Comparison of ENCODE assay signal across 18 cellular contexts in the genomic region with DNA sequence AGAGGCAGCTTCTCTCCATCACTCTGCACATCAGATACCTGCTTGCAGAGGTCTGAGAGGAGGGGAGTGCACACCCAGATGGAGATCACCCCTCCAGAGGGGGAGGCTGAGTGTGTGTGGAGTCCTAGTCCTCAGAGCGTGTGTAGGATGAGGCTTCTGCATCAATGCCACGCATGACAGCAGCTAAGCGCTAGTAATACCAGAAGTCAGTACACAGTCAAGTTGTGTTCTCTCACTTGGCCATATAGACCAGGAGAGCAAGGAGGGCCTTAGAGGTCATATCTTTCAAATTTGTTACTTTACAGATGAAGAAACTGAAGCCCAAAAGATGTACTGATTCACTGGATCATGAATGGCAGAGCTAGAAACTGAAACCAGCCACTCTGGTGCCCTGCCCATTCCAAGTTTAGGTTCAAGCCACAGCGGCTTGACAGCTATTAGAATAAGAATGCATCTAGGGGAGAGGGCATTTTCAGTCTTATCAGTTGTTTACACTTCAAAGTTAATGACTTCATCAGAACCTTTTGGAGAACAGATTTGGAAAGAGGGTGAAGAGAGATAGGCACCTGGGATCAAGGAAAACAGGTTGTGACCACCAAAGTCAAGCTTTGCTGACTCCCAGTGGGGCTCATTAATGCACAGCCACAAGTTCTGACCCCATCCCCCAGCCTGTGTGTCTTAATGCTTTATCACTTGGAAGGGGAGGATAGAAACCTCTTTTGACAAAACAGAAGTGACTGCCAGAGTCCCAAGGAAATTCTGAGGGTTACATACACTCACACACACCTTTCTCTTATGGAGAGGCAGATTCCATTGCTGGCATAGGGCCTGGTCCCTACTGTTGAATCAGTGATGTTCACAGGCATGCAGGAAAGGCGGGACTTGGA.
DNase-seq lines count a peak whose midpoint lies in the region; ATAC-seq and TF ChIP-seq lines count a peak whose summit lies in the region.
"Had no signal": no experiment of that assay in that cellular context is flagged by ENCODE, and none has a peak within 500 bp of the region (broad histone marks: within the 10 kb centered on the region; RNA-seq: fewer than 3 reads in every experiment).

No MANE protein-coding gene starts in this region.

- H3K36me3 Mint-ChIP-seq in stimulated activated effector memory CD8-positive, alpha-beta T cell treated with anti-CD3 and anti-CD28 coated beads, Interleukin-12 subunit alpha, Interleukin-12 subunit beta, amount 100 ng/mL, for 72 hours, result no peaks in the 10 kb centered on the region

- DNase-seq in NCI-H226, result peak; percentile 78
- peak; percentile 29 for DNase-seq in fibroblast of the aortic adventitia (ENCODE audit: low read depth)
- peak in 1 of 2 donors; percentile 33 for DNase-seq in stimulated activated effector memory CD8-positive, alpha-beta T cell treated with anti-CD3 and anti-CD28 coated beads, Interleukin-12 subunit alpha, Interleukin-12 subunit beta, amount 100 ng/mL, for 72 hours (ENCODE audit: low spot score in 2 of 2)
- DNase-seq in aorta, result no peak
- DNase-seq in ascending aorta (ENCODE audit: low spot score in 2 of 2), result no peak
- no peak for DNase-seq in KBM-7
- DNase-seq in hippocampal formation (lab: John Stamatoyannopoulos, UW), result no peak
- DNase-seq: activated naive CD4-positive, alpha-beta T cell treated with anti-CD3 and anti-CD28 coated beads, Interleukin-2, amount 50 U/mL, for 16 hours; activated T-cell treated with anti-CD3 and anti-CD28 coated beads for 4 hours; Calu3; esophagus squamous epithelium; head of caudate nucleus; KG1; NCI-H774; stimulated activated CD4-positive, alpha-beta T cell treated with anti-CD3 and anti-CD28 coated beads, Interleukin-12 subunit alpha, Interleukin-12 subunit beta, amount 100 ng/mL, for 4 hours; tibial artery had no signal

- no peaks in the 10 kb centered on the region for H3K36me3 ChIP-seq in aorta (ENCODE audit: control insufficient read depth in 1 of 2, insufficient read depth in 2 of 2, low read length in 1 of 2)
- H3K36me3 ChIP-seq in ascending aorta, result no peaks in the 10 kb centered on the region
- H3K36me3 ChIP-seq: esophagus squamous epithelium, tibial artery had no signal

- H3K27me3 ChIP-seq in aorta (ENCODE audit: control insufficient read depth in 1 of 2, insufficient read depth in 2 of 2, low read length in 1 of 2) (no peaks in the 10 kb centered on the region), ascending aorta (no peaks in the 10 kb centered on the region)
- H3K27me3 ChIP-seq: esophagus squamous epithelium, tibial artery had no signal

- H3K9me3 Mint-ChIP-seq in stimulated activated effector memory CD8-positive, alpha-beta T cell treated with anti-CD3 and anti-CD28 coated beads, Interleukin-12 subunit alpha, Interleukin-12 subunit beta, amount 100 ng/mL, for 72 hours, result no peaks in the 10 kb centered on the region

- WGBS in aorta, 2 donors, result 95 to 96% methylated on average over 5 of the region's 5 CpGs

- H3K4me3 Mint-ChIP-seq in stimulated activated effector memory CD8-positive, alpha-beta T cell treated with anti-CD3 and anti-CD28 coated beads, Interleukin-12 subunit alpha, Interleukin-12 subunit beta, amount 100 ng/mL, for 72 hours, result no peak overlapping the region

- H3K27ac Mint-ChIP-seq in stimulated activated effector memory CD8-positive, alpha-beta T cell treated with anti-CD3 and anti-CD28 coated beads, Interleukin-12 subunit alpha, Interleukin-12 subunit beta, amount 100 ng/mL, for 72 hours, result no peak overlapping the region

- intact Hi-C loops in aorta (cut with DNase I), result no loop called here
- intact Hi-C loops in ascending aorta (cut with DNase I), result no loop called here

- in situ Hi-C loops in KBM-7 (cut with MboI; ENCODE audit: low pct_unique_long_range_greater_than_20kb, low sequenced_read_pairs), result no loop called here

- H3K4me3 ChIP-seq in fibroblast of the aortic adventitia (ENCODE audit: low read depth, low read length) (no peak overlapping the region), aorta (ENCODE audit: low read length in 2 of 2) (no peak overlapping the region), ascending aorta (no peak overlapping the region)
- H3K4me3 ChIP-seq: esophagus squamous epithelium, tibial artery had no signal

- ATAC-seq in GM18858 (IDR thresholded peaks at IDR 0.05; ENCODE audit: unreplicated experiment) (peak; percentile 47), aorta (ENCODE audit: low FRiP score) (no peak)
- ATAC-seq in stimulated activated effector memory CD8-positive, alpha-beta T cell treated with anti-CD3 and anti-CD28 coated beads, Interleukin-12 subunit alpha, Interleukin-12 subunit beta, amount 100 ng/mL, for 72 hours, result peak; percentile 51
- ATAC-seq: Panc1 had no signal

- no peaks in the 10 kb centered on the region for H3K4me1 ChIP-seq in aorta (ENCODE audit: control insufficient read depth in 1 of 2, insufficient read depth in 2 of 2, low read length in 2 of 2)
- no peaks in the 10 kb centered on the region for H3K4me1 ChIP-seq in ascending aorta
- H3K4me1 ChIP-seq: esophagus squamous epithelium, tibial artery had no signal

- TF ChIP-seq CTCF in fibroblast of the aortic adventitia (IDR thresholded peaks at IDR 0.05; ENCODE audit: insufficient read depth, low read length) (no peak), ascending aorta (IDR thresholded peaks at IDR 0.05) (no peak)

- H3K27ac ChIP-seq in aorta (ENCODE audit: low read depth in 1 of 2, low read length in 2 of 2) (no peak overlapping the region), ascending aorta (no peak overlapping the region)
- H3K27ac ChIP-seq: esophagus squamous epithelium, tibial artery had no signal

- no peaks in the 10 kb centered on the region for H3K4me1 Mint-ChIP-seq in stimulated activated effector memory CD8-positive, alpha-beta T cell treated with anti-CD3 and anti-CD28 coated beads, Interleukin-12 subunit alpha, Interleukin-12 subunit beta, amount 100 ng/mL, for 72 hours

- H3K9me3 ChIP-seq in aorta (ENCODE audit: control insufficient read depth, low read length), result no peaks in the 10 kb centered on the region
- no peaks in the 10 kb centered on the region for H3K9me3 ChIP-seq in ascending aorta
- H3K9me3 ChIP-seq: esophagus squamous epithelium, tibial artery had no signal

Comparison
In these comparisons a context has a peak if more than half of its experiments do, and no peak if none do; other contexts are left out.
1. DNase-seq: peak in NCI-H226 (single experiment) and fibroblast of the aortic adventitia (single experiment); none in aorta (0 of 2), ascending aorta (0 of 2), KBM-7 (single experiment) and hippocampal formation (0 of 2).